ENCODE assay signal across 17 cellular contexts in the genomic region with DNA sequence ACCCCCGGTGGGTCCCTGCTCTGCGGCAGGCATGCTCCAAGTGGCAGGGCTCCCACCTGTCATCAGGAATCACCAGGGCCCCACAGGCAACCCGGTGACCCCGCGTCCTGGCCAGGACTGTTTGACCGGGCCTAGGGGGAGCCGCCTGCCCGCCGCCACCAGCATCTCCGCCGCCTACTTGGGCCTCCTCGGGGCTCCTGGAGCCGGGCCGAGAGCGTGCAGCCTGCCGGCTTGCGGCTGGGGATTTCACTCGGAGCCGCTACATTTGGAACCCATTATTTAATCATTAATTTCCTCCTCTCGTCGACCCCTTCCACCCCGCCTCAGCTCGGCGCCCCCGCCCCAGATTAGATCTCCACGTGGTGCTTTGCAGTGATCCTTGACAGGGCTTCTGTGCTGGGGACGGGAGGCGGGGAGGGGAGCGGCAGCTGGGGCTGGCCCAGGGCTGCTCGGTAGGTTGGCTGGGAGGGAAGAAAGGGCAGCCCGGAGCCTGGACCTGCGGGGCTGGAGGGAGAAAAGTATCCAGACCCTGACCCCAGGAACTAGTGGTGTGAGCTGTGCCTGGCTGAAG.
DNase-seq lines count a peak whose midpoint lies in the region; ATAC-seq and TF ChIP-seq lines count a peak whose summit lies in the region.
"Had no signal": no experiment of that assay in that cellular context is flagged by ENCODE, and none has a peak within 500 bp of the region (broad histone marks: within the 10 kb centered on the region; RNA-seq: fewer than 3 reads in every experiment).

No MANE protein-coding gene starts in this region.

- WGBS in right cardiac atrium = 35% methylated on average over 32 of the region's 32 CpGs

- TF ChIP-seq CTCF in GM23338 (conservative IDR thresholded peaks at IDR 0.05; ENCODE audit: low read depth in 2 of 2) (no peak), WTC11 (IDR thresholded peaks at IDR 0.05) (no peak)

- no peak overlapping the region for H3K4me2 ChIP-seq in GM23338

- intact Hi-C loops in right cardiac atrium (cut with DNase I) = no loop called here
- intact Hi-C loops in sciatic nerve (cut with DNase I) = no loop called here

- H3K36me3 Mint-ChIP-seq in GM23338 (ENCODE audit: low read depth) = no peaks in the 10 kb centered on the region
- no peaks in the 10 kb centered on the region for H3K36me3 Mint-ChIP-seq in WTC11
- H3K36me3 Mint-ChIP-seq: stimulated activated effector memory CD8-positive, alpha-beta T cell treated with anti-CD3 and anti-CD28 coated beads, Interleukin-12 subunit alpha, Interleukin-12 subunit beta, amount 100 ng/mL, for 72 hours had no signal

- H3K4me1 Mint-ChIP-seq in GM23338 = no peaks in the 10 kb centered on the region; the same call in 1 of the 3 replicates
- 0 out of 2 replicates have a peak, but pooled peaks cover 3% of the 10 kb centered on the region for H3K4me1 Mint-ChIP-seq in WTC11
- H3K4me1 Mint-ChIP-seq: activated B cell treated with CpG ODN at 0.5 μM for 24 hours; activated CD4-positive, alpha-beta memory T cell treated with anti-CD3 and anti-CD28 coated beads, Interleukin-2, amount 10 ng/mL, durations not matched to agents 7 days and 5 days; stimulated activated effector memory CD8-positive, alpha-beta T cell treated with anti-CD3 and anti-CD28 coated beads, Interleukin-12 subunit alpha, Interleukin-12 subunit beta, amount 100 ng/mL, for 72 hours had no signal

- no peak overlapping the region for H3K4me3 Mint-ChIP-seq in GM23338
- no peak overlapping the region for H3K4me3 Mint-ChIP-seq in WTC11
- H3K4me3 Mint-ChIP-seq: activated B cell treated with CpG ODN at 0.5 μM for 24 hours; activated CD4-positive, alpha-beta memory T cell treated with anti-CD3 and anti-CD28 coated beads, Interleukin-2, amount 10 ng/mL, durations not matched to agents 7 days and 5 days; stimulated activated effector memory CD8-positive, alpha-beta T cell treated with anti-CD3 and anti-CD28 coated beads, Interleukin-12 subunit alpha, Interleukin-12 subunit beta, amount 100 ng/mL, for 72 hours; T-helper 2 cell treated with Interferon-gamma antibody and Interleukin-4, amounts not matched to agents 5 μg/mL and 100 μg/mL, for 36 hours had no signal

- no peaks in the 10 kb centered on the region for H3K36me3 ChIP-seq in GM23338 (ENCODE audit: insufficient read depth)
- H3K36me3 ChIP-seq: tibial nerve had no signal

- no peaks in the 10 kb centered on the region for H3K27me3 ChIP-seq in GM23338 (ENCODE audit: insufficient read depth)
- no peaks in the 10 kb centered on the region for H3K27me3 ChIP-seq in right cardiac atrium (ENCODE audit: control insufficient read depth, insufficient read depth)

- H3K27me3 Mint-ChIP-seq in GM23338 (ENCODE audit: insufficient read depth, low read depth, poor library complexity) (peaks cover 4% of the 10 kb centered on the region), WTC11 (ENCODE audit: low read depth) (no peaks in the 10 kb centered on the region)
- H3K27me3 Mint-ChIP-seq: activated B cell treated with CpG ODN at 0.5 μM for 24 hours; activated CD4-positive, alpha-beta memory T cell treated with anti-CD3 and anti-CD28 coated beads, Interleukin-2, amount 10 ng/mL, durations not matched to agents 7 days and 5 days had no signal

- DNase-seq in GM23338 (ENCODE audit: low spot score) (peak; percentile 36), WTC11 (ENCODE audit: low spot score) (peak; percentile 22), right cardiac atrium (peak; percentile 54 to 91 (median 91)), sciatic nerve (ENCODE audit: low spot score) (peak; percentile 67), Kasumi-1 (lab: John Stamatoyannopoulos, UW) (no peak), occipital lobe (lab: John Stamatoyannopoulos, UW) (no peak)
- DNase-seq: activated B cell treated with CpG ODN at 0.5 μM for 24 hours; activated CD4-positive, alpha-beta memory T cell treated with anti-CD3 and anti-CD28 coated beads, Interleukin-2, amount 10 ng/mL, durations not matched to agents 7 days and 5 days; activated naive CD4-positive, alpha-beta T cell treated with anti-CD3 and anti-CD28 coated beads, Interleukin-2, amount 50 U/mL, for 16 hours; activated T-cell treated with anti-CD3 and anti-CD28 coated beads, Interleukin-2, amount 50 U/mL, for 1 hour; Caco-2; hypothalamus; mucosa of descending colon had no signal

- H3F3A ChIP-seq in GM23338 (replicated peaks; ENCODE audit: low read depth) = no peaks in the 10 kb centered on the region

- ATAC-seq in GM23338 (peak; percentile 80), WTC11 (peak; percentile 55), right cardiac atrium (peak; percentile 55 to 64), sciatic nerve (peak; percentile 72), HG03378 (IDR thresholded peaks at IDR 0.05; ENCODE audit: unreplicated experiment) (no peak)
- ATAC-seq: mucosa of descending colon; stimulated activated effector memory CD8-positive, alpha-beta T cell treated with anti-CD3 and anti-CD28 coated beads, Interleukin-12 subunit alpha, Interleukin-12 subunit beta, amount 100 ng/mL, for 72 hours had no signal

- H4K20me1 ChIP-seq in GM23338 (replicated peaks; ENCODE audit: insufficient read depth) = no peaks in the 10 kb centered on the region

- CTCF ChIA-PET in WTC11 (lab: Charles Lee) = interaction anchor here (1.9 kb wide), 1 partner anchor 54 kb away, joined by 6 read pairs; no protein-coding TSS in a partner anchor

- no peaks in the 10 kb centered on the region for H3K4me1 ChIP-seq in GM23338 (ENCODE audit: insufficient read depth)
- peaks cover 5% of the 10 kb centered on the region for H3K4me1 ChIP-seq in right cardiac atrium (ENCODE audit: control insufficient read depth, insufficient read depth, low read length)
- H3K4me1 ChIP-seq: Caco-2 had no signal

- no peaks in the 10 kb centered on the region for H3K79me2 ChIP-seq in GM23338 (replicated peaks; ENCODE audit: insufficient read depth)

- peaks cover 3% of the 10 kb centered on the region; the same call in 1 of the 3 replicates for H3K9me3 Mint-ChIP-seq in GM23338
- peaks cover 17% of the 10 kb centered on the region for H3K9me3 Mint-ChIP-seq in WTC11
- H3K9me3 Mint-ChIP-seq: activated CD4-positive, alpha-beta memory T cell treated with anti-CD3 and anti-CD28 coated beads, Interleukin-2, amount 10 ng/mL, durations not matched to agents 7 days and 5 days; stimulated activated effector memory CD8-positive, alpha-beta T cell treated with anti-CD3 and anti-CD28 coated beads, Interleukin-12 subunit alpha, Interleukin-12 subunit beta, amount 100 ng/mL, for 72 hours; T-helper 2 cell treated with Interferon-gamma antibody and Interleukin-4, amounts not matched to agents 5 μg/mL and 100 μg/mL, for 36 hours had no signal

- H3K9me2 ChIP-seq in GM23338 (ENCODE audit: insufficient read depth) = no peaks in the 10 kb centered on the region

- no peak overlapping the region for H2AFZ ChIP-seq in GM23338

- POLR2A ChIA-PET in WTC11 (lab: Charles Lee) = interaction anchor here (0.6 kb wide), 1 partner anchor 18 kb away, joined by 3 read pairs; no protein-coding TSS in a partner anchor

- H3K27ac Mint-ChIP-seq in GM23338 = no peak overlapping the region
- H3K27ac Mint-ChIP-seq in WTC11 = no peak overlapping the region
- H3K27ac Mint-ChIP-seq: activated B cell treated with CpG ODN at 0.5 μM for 24 hours; activated CD4-positive, alpha-beta memory T cell treated with anti-CD3 and anti-CD28 coated beads, Interleukin-2, amount 10 ng/mL, durations not matched to agents 7 days and 5 days; stimulated activated effector memory CD8-positive, alpha-beta T cell treated with anti-CD3 and anti-CD28 coated beads, Interleukin-12 subunit alpha, Interleukin-12 subunit beta, amount 100 ng/mL, for 72 hours; T-helper 2 cell treated with Interferon-gamma antibody and Interleukin-4, amounts not matched to agents 5 μg/mL and 100 μg/mL, for 36 hours had no signal

- H3K27ac ChIP-seq in GM23338 (ENCODE audit: low read depth) = no peak overlapping the region
- no peak overlapping the region for H3K27ac ChIP-seq in right cardiac atrium (ENCODE audit: low read length)
- H3K27ac ChIP-seq: tibial nerve had no signal

- H3K4me3 ChIP-seq in GM23338 (no peak overlapping the region), right cardiac atrium (ENCODE audit: low read length) (no peak overlapping the region)
- H3K4me3 ChIP-seq: mucosa of descending colon, tibial nerve had no signal

- H3K9me3 ChIP-seq in right cardiac atrium (ENCODE audit: control insufficient read depth, low read length) = no peaks in the 10 kb centered on the region
- H3K9me3 ChIP-seq: mucosa of descending colon had no signal

TF ChIP-seq in GM23338, 12 proteins besides CTCF, POLR2A, EP300 and RAD21 (continues in another document):
- TF ChIP-seq, protein P1, sequence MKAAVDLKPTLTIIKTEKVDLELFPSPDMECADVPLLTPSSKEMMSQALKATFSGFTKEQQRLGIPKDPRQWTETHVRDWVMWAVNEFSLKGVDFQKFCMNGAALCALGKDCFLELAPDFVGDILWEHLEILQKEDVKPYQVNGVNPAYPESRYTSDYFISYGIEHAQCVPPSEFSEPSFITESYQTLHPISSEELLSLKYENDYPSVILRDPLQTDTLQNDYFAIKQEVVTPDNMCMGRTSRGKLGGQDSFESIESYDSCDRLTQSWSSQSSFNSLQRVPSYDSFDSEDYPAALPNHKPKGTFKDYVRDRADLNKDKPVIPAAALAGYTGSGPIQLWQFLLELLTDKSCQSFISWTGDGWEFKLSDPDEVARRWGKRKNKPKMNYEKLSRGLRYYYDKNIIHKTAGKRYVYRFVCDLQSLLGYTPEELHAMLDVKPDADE (IDR thresholded peaks at IDR 0.05) = no peak
- no peak for TF ChIP-seq POLR2AphosphoS5 (IDR thresholded peaks at IDR 0.05; ENCODE audit: low read depth)
- TF ChIP-seq CREB1 (CRISPR knock-in tag; IDR thresholded peaks at IDR 0.05; ENCODE audit: low read depth) = no peak
- TF ChIP-seq NANOG (IDR thresholded peaks at IDR 0.05; ENCODE audit: borderline replicate concordance) = no peak

TF ChIP-seq in WTC11, 78 proteins besides CTCF, POLR2A, EP300 and RAD21 (continues in another document):
- no peak for TF ChIP-seq EMX1 (CRISPR knock-in tag; IDR thresholded peaks at IDR 0.05)

Comparison
In these comparisons a context has a peak if more than half of its experiments do, and no peak if none do; other contexts are left out.
1. DNase-seq: peak in GM23338 (single experiment), WTC11 (single experiment), right cardiac atrium (3 of 3) and sciatic nerve (single experiment); none in Kasumi-1 (0 of 2) and occipital lobe (single experiment).